Comparison of ENCODE assay signal across 8 cellular contexts in the genomic region with DNA sequence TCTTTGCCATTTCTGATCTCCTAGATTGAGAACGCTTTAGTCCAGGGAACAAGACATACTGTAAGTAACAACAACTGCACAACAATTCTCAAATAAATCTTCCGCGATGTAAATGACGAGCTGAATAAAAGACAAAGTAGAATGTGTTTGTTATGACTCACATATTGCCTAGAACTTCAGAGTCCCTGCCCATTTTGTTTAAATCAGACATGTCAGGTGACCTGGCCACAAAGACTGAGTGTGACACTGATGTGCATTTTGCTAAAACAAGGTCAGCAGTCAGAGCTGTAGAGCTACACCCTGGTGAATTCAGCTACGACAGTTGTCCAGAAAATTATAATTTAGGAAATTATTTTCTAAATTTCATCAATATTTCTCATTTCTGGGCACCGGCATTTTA.
DNase-seq lines count a peak whose midpoint lies in the region; ATAC-seq and TF ChIP-seq lines count a peak whose summit lies in the region.

No MANE protein-coding gene starts in this region.

- in situ Hi-C loops in Panc1 (cut with HindIII; ENCODE audit: low pct_unique_long_range_greater_than_20kb, low sequenced_read_pairs) = no loop called here
- in situ Hi-C loops in astrocyte of the spinal cord (cut with HindIII; ENCODE audit: low sequenced_read_pairs) = no loop called here

- H3K36me3 Mint-ChIP-seq in progenitor cell of endocrine pancreas (ENCODE audit: insufficient read depth) = no peaks in the 10 kb centered on the region

- CTCF ChIA-PET in Panc1 (lab: Charles Lee) = interaction anchor here (0.6 kb wide), 1 partner anchor 758 kb away, joined by 4 read pairs; no protein-coding TSS in a partner anchor

- DNase-seq in Panc1 (ENCODE audit: low read depth, low spot score) (no peak), astrocyte of the spinal cord (ENCODE audit: low read depth, low spot score) (peak; percentile 39), progenitor cell of endocrine pancreas (ENCODE audit: low spot score, unreplicated experiment) (no peak), right atrium auricular region (ENCODE audit: low spot score) (no peak), NCI-H82 (lab: John Stamatoyannopoulos, UW) (no peak), NCI-H345 treated with DMSO at 0.1 percent for 48 hours (lab: John Stamatoyannopoulos, UW; ENCODE audit: unreplicated experiment) (no peak)

- H3K9me3 Mint-ChIP-seq in progenitor cell of endocrine pancreas (ENCODE audit: low read depth) = peaks cover 6% of the 10 kb centered on the region

- POLR2A ChIA-PET in Panc1 (lab: Charles Lee) = no interaction called here

- H3K27ac Mint-ChIP-seq in progenitor cell of endocrine pancreas = peak overlapping the region; percentile 9

- ATAC-seq in GM19035 (IDR thresholded peaks at IDR 0.05; ENCODE audit: unreplicated experiment) (peak; percentile 71), Panc1 (no peak), HG03460 (IDR thresholded peaks at IDR 0.05; ENCODE audit: unreplicated experiment) (no peak)

- H3K4me3 ChIP-seq in Panc1 (ENCODE audit: low read depth in 2 of 2, low read length in 2 of 2) = no peak overlapping the region
- no peak overlapping the region for H3K4me3 ChIP-seq in astrocyte of the spinal cord (ENCODE audit: low read depth, low read length)
- no peak overlapping the region for H3K4me3 ChIP-seq in right atrium auricular region

- no peaks in the 10 kb centered on the region for H3K36me3 ChIP-seq in Panc1 (ENCODE audit: control insufficient read depth, insufficient read depth, low read length)
- H3K36me3 ChIP-seq in right atrium auricular region = no peaks in the 10 kb centered on the region

- intact Hi-C loops in Panc1 (cut with micrococcal nuclease; ENCODE audit: unreplicated experiment) = loop anchor here (10.0 kb wide), 1 partner anchor 156 kb away; a partner anchor contains a TSS

- H3K9me3 ChIP-seq in Panc1 (ENCODE audit: control insufficient read depth, insufficient read depth, low read depth, low read length) (peaks cover 3% of the 10 kb centered on the region; the same call in 1 of the 2 replicates), right atrium auricular region (no peaks in the 10 kb centered on the region)

- H3K4me1 ChIP-seq in Panc1 (ENCODE audit: control insufficient read depth, insufficient read depth, low read length) (peaks cover 30% of the 10 kb centered on the region), right atrium auricular region (peaks cover 0 to 17% of the 10 kb centered on the region in 2 donors)

- no TSS peak for BruUV-seq in Panc1 (replicated peaks; lab: Mats Ljungman, UMichigan)

- no peak overlapping the region for H3K4me3 Mint-ChIP-seq in progenitor cell of endocrine pancreas (ENCODE audit: low read depth)

- H3K27ac ChIP-seq in Panc1 (ENCODE audit: low read length) (peak overlapping the region; percentile 84), right atrium auricular region (no peak overlapping the region)

- H3K4me1 Mint-ChIP-seq in progenitor cell of endocrine pancreas (ENCODE audit: low read depth) = peaks cover 20% of the 10 kb centered on the region

- no peak for TF ChIP-seq CTCF in Panc1 (IDR thresholded peaks at IDR 0.05)
- no peak for TF ChIP-seq CTCF in astrocyte of the spinal cord (IDR thresholded peaks at IDR 0.05; ENCODE audit: low read depth, low read length)
- no peak for TF ChIP-seq CTCF in progenitor cell of endocrine pancreas (IDR thresholded peaks at IDR 0.05; ENCODE audit: unreplicated experiment)
- no peak for TF ChIP-seq CTCF in right atrium auricular region (IDR thresholded peaks at IDR 0.05)

- H3K27me3 ChIP-seq in Panc1 (ENCODE audit: control insufficient read depth, insufficient read depth, low read length) = no peaks in the 10 kb centered on the region
- no peaks in the 10 kb centered on the region for H3K27me3 ChIP-seq in right atrium auricular region

- no peaks in the 10 kb centered on the region for H3K27me3 Mint-ChIP-seq in progenitor cell of endocrine pancreas
